In the genomic region with DNA sequence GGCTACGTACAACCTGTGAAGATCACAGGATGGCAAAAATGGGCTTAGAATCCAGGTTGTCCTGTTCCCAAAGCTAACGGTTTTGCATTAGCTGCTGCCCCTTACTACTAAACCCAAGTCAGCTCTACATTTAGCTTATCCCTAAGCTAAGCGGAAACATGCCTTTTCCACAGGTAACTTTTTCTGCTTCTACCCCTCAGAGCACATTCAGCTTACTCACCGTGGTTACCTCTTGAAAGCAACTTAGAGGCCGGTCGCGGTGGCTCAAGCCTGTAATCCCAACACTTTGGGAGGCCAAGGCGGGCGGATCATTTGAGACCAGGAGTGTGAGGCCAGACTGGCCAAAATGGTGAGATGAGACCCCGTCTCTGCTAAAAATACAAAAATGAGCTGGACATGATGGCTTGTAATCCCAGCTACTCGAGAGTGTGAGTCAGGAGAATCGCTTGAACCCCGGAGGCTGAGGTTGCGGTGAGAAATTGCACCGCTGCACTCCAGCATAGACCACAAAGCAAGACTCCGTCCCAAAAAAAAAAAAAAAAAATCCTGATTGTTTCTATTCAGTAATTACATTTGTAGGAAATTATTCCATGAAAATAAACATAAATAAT, we compare ENCODE assay signal across 8 cellular contexts. TPM values are rescaled to one million over a fixed set of nuclear protein-coding genes. Genes with fewer than 3 reads are reported as not detected.
A peak's percentile ranks its signal among the peaks of the same experiment; 100 is the strongest.
DNase-seq lines count a peak whose midpoint lies in the region; ATAC-seq and TF ChIP-seq lines count a peak whose summit lies in the region.

No MANE protein-coding gene starts in this region.

- peaks cover 4% of the 10 kb centered on the region for H3K36me3 Mint-ChIP-seq in activated T-cell treated with anti-CD3 and anti-CD28 coated beads, Interleukin-2, amount 50 U/mL, for 4 hours (ENCODE audit: insufficient read depth)

- DNase-seq in Right ventricle myocardium superior, result peak; percentile 47
- no peak for DNase-seq in left cardiac atrium
- DNase-seq in activated T-cell treated with anti-CD3 and anti-CD28 coated beads, Interleukin-2, amount 50 U/mL, for 4 hours, result peak; percentile 4
- DNase-seq in right cardiac atrium, result peak in 1 of 3 donors; percentile 56
- peak; percentile 79 for DNase-seq in spleen
- DNase-seq in NCI-H774 (lab: John Stamatoyannopoulos, UW), result no peak

- no peaks in the 10 kb centered on the region for H3K9me3 Mint-ChIP-seq in activated T-cell treated with anti-CD3 and anti-CD28 coated beads, Interleukin-2, amount 50 U/mL, for 4 hours

- no peak for ATAC-seq in Right ventricle myocardium superior (ENCODE audit: poor library complexity)
- ATAC-seq in left cardiac atrium, result no peak
- no peak for ATAC-seq in activated T-cell treated with anti-CD3 and anti-CD28 coated beads, Interleukin-2, amount 50 U/mL, for 4 hours
- no peak for ATAC-seq in right cardiac atrium
- no peak for ATAC-seq in HG03196 (IDR thresholded peaks at IDR 0.05; ENCODE audit: unreplicated experiment)
- ATAC-seq in GM21515 (IDR thresholded peaks at IDR 0.05; ENCODE audit: unreplicated experiment), result no peak

- no peak for TF ChIP-seq CTCF in spleen (IDR thresholded peaks at IDR 0.05 in 8 of 11, conservative IDR thresholded peaks at IDR 0.05 in 3 of 11)

- peaks cover 3% of the 10 kb centered on the region for H3K4me1 ChIP-seq in right cardiac atrium (ENCODE audit: control insufficient read depth, insufficient read depth, low read length)
- peaks cover 9 to 47% (median 31%) of the 10 kb centered on the region in 6 donors for H3K4me1 ChIP-seq in spleen

- intact Hi-C loops in Right ventricle myocardium superior (cut with DNase I), result no loop called here
- intact Hi-C loops in left cardiac atrium (cut with DNase I), result loop anchor here in 1 of 2 donors (5.0 kb wide), 1 partner anchor 47 kb away; no protein-coding TSS in a partner anchor
- intact Hi-C loops in right cardiac atrium (cut with DNase I), result loop anchor here in 2 of 4 donors (10.0 kb wide), 3 partner anchors 50 to 70 kb away; a partner anchor contains a TSS
- intact Hi-C loops in spleen (cut with DNase I; ENCODE audit: low total_unique reads), result loop anchor here (10.0 kb wide), 1 partner anchor 50 kb away; no protein-coding TSS in a partner anchor

- H3K27me3 Mint-ChIP-seq in activated T-cell treated with anti-CD3 and anti-CD28 coated beads, Interleukin-2, amount 50 U/mL, for 4 hours (ENCODE audit: low read depth), result peaks cover 9% of the 10 kb centered on the region

- peak overlapping the region; percentile 96 for H3K4me3 Mint-ChIP-seq in activated T-cell treated with anti-CD3 and anti-CD28 coated beads, Interleukin-2, amount 50 U/mL, for 4 hours

- H3K4me3 ChIP-seq in right cardiac atrium (ENCODE audit: low read length), result peak overlapping the region; percentile 97
- peak overlapping the region; percentile 22 to 98 (median 92) for H3K4me3 ChIP-seq in spleen

- no peaks in the 10 kb centered on the region for H3K9me3 ChIP-seq in right cardiac atrium (ENCODE audit: control insufficient read depth, low read length)
- no peaks in the 10 kb centered on the region for H3K9me3 ChIP-seq in spleen

- peak overlapping the region; percentile 88 for H3K27ac ChIP-seq in right cardiac atrium (ENCODE audit: low read length)
- H3K27ac ChIP-seq in spleen, result peak overlapping the region; percentile 85 to 95 (median 90)

- H3K36me3 ChIP-seq in spleen, result no peaks in the 10 kb centered on the region

- 66% methylated on average over 16 of the region's 16 CpGs for WGBS in right cardiac atrium
- WGBS in spleen, 5 donors, result 63 to 78% (median 69%) methylated on average over 16 of the region's 16 CpGs

- no peak for TF ChIP-seq POLR2A in spleen (IDR thresholded peaks at IDR 0.05)

- H3K4me1 Mint-ChIP-seq in activated T-cell treated with anti-CD3 and anti-CD28 coated beads, Interleukin-2, amount 50 U/mL, for 4 hours (ENCODE audit: low read depth), result peaks cover 34% of the 10 kb centered on the region

- no peaks in the 10 kb centered on the region for H3K27me3 ChIP-seq in right cardiac atrium (ENCODE audit: control insufficient read depth, insufficient read depth)
- H3K27me3 ChIP-seq in spleen (replicated peaks in 1 of 7), result peaks cover 0 to 6% (median 0%) of the 10 kb centered on the region in 7 donors

RNA-seq across cellular contexts. Expression of a gene that starts 0.8 kb away (rescaled TPM):
- total RNA-seq in Right ventricle myocardium superior, result 18.5 TPM
- 10 to 100 TPM; 18.3 to 20.7 TPM for total RNA-seq in left cardiac atrium
- 10 to 100 TPM; 17.6 to 21.6 (median 18.0) TPM for total RNA-seq in activated T-cell treated with anti-CD3 and anti-CD28 coated beads, Interleukin-2, amount 50 U/mL, for 4 hours
- 10 to 100 TPM; 20.4 to 25.3 (median 22.8) TPM for total RNA-seq in right cardiac atrium
- 15.6 TPM for polyA plus RNA-seq in right cardiac atrium
- 10 to 100 TPM; 22.0 to 29.4 (median 25.7) TPM for total RNA-seq in spleen
- 10 to 100 TPM in 2 of 3 donors, 1 to 10 TPM in 1; 9.9 to 14.1 (median 11.3) TPM for polyA plus RNA-seq in spleen

RNA-seq across cellular contexts. Expression of a gene that starts 50.0 kb away (rescaled TPM):
- total RNA-seq in Right ventricle myocardium superior, result 96.1 TPM
- total RNA-seq in left cardiac atrium, result 10 to 100 TPM; 71.5 to 90.0 TPM
- 10 to 100 TPM; 32.5 to 62.9 (median 44.2) TPM for total RNA-seq in activated T-cell treated with anti-CD3 and anti-CD28 coated beads, Interleukin-2, amount 50 U/mL, for 4 hours
- 100 to 1,000 TPM in 1 of 4 donors, 10 to 100 TPM in 3; 84.9 to 121 (median 93.3) TPM for total RNA-seq in right cardiac atrium
- polyA plus RNA-seq in right cardiac atrium, result 50.6 TPM
- total RNA-seq in spleen, result 100 to 1,000 TPM; 105 to 157 (median 112) TPM
- polyA plus RNA-seq in spleen, result 10 to 100 TPM; 20.8 to 33.8 (median 25.1) TPM

Comparison
In these comparisons a context has a peak if more than half of its experiments do, and no peak if none do; other contexts are left out.
1. DNase-seq: peak in Right ventricle myocardium superior (single experiment), activated T-cell treated with anti-CD3 and anti-CD28 coated beads, Interleukin-2, amount 50 U/mL, for 4 hours (single experiment) and spleen (single experiment); none in left cardiac atrium (single experiment) and NCI-H774 (single experiment).